Comparison of ENCODE assay signal across 8 cellular contexts in the genomic region with DNA sequence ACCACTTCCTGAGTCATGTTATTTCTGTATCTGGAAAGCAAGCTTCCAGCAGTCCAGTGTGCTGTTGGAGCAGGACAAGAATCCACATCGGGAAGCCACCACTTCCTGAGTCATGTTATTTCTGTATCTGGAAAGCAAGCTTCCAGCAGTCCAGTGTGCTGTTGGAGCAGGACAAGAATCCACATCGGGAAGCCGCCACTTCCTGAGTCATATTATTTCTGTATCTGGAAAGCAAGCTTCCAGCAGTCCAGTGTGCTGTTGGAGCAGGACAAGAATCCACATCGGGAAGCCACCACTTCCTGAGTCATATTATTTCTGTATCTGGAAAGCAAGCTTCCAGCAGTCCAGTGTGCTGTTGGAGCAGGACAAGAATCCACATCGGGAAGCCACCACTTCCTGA.
A peak's percentile ranks its signal among the peaks of the same experiment; 100 is the strongest.
DNase-seq lines count a peak whose midpoint lies in the region; ATAC-seq, FAIRE-seq and TF ChIP-seq lines count a peak whose summit lies in the region.
"Not testable (repeated sequence)": the region's sequence is repeated elsewhere in the genome, so short reads cannot be mapped to it uniquely, and the experiment has no call there.

No MANE protein-coding gene starts in this region.

- H3F3A ChIP-seq in GM23248 (ENCODE audit: insufficient read depth); PC-9 (ENCODE audit: insufficient read depth, low read depth): not testable (repeated sequence)

- not testable (repeated sequence) for H4K20me1 ChIP-seq in GM23248 (ENCODE audit: insufficient read depth); PC-9 (ENCODE audit: insufficient read depth); K562 (replicated peaks; ENCODE audit: control insufficient read depth, insufficient read depth, low read length); fibroblast of lung (ENCODE audit: control insufficient read depth, extremely low read depth, insufficient read depth, low read length); HepG2 (ENCODE audit: insufficient read depth, low read length)

- H3K4me1 ChIP-seq in GM23248 (ENCODE audit: insufficient read depth); PC-9 (replicated peaks; ENCODE audit: insufficient read depth); RWPE2 (ENCODE audit: insufficient read depth, poor library complexity, severe bottlenecking); K562 (replicated peaks in 1 of 2; ENCODE audit: control insufficient read depth in 2 of 2, insufficient read depth in 2 of 2, low read length in 2 of 2); fibroblast of lung (ENCODE audit: control insufficient read depth, extremely low read depth, insufficient read depth, low read length); left ventricle myocardium inferior; HepG2 (ENCODE audit: insufficient read depth, low read length): not testable (repeated sequence)

- intact Hi-C loops in PC-9 (cut with micrococcal nuclease; ENCODE audit: unreplicated experiment); K562 (cut with micrococcal nuclease); left ventricle myocardium inferior (cut with micrococcal nuclease); HepG2 (cut with micrococcal nuclease; ENCODE audit: unreplicated experiment): not testable (repeated sequence)

- H3K79me2 ChIP-seq in GM23248 (ENCODE audit: insufficient read depth); PC-9 (ENCODE audit: low read depth); K562 (ENCODE audit: control insufficient read depth, insufficient read depth, low read length); fibroblast of lung (ENCODE audit: control insufficient read depth, insufficient read depth, low read length); HepG2 (ENCODE audit: insufficient read depth, low read length): not testable (repeated sequence)

- CTCF ChIA-PET in PC-9 (lab: Charles Lee); K562 (lab: Yijun Ruan, JAX; ENCODE audit: low intra/inter-chr PET ratio); HepG2 (lab: Yijun Ruan, JAX; ENCODE audit: low intra/inter-chr PET ratio, low total read pairs): not testable (repeated sequence)

- TF ChIP-seq RAD21 in K562 (CRISPR knock-in tag; conservative IDR thresholded peaks at IDR 0.05 in 1 of 2, IDR thresholded peaks at IDR 0.05 in 1 of 2); HepG2 (CRISPR knock-in tag; IDR thresholded peaks at IDR 0.05): not testable (repeated sequence)

- not testable (repeated sequence) for ATAC-seq in RWPE2 (ENCODE audit: low read depth); K562; HepG2

- TF ChIP-seq EP300 in K562 (IDR thresholded peaks at IDR 0.05; ENCODE audit: low read length); HepG2 (IDR thresholded peaks at IDR 0.05; ENCODE audit: low read depth in 2 of 2, low read length in 2 of 2); HepG2 (CRISPR knock-in tag; IDR thresholded peaks at IDR 0.05; ENCODE audit: borderline replicate concordance): not testable (repeated sequence)

- H3K9me1 ChIP-seq in K562 (ENCODE audit: control insufficient read depth, insufficient read depth, low read length): not testable (repeated sequence)

- H3K4me3 ChIP-seq in GM23248; PC-9; RWPE2 (ENCODE audit: severe bottlenecking); K562; fibroblast of lung (replicated peaks in 1 of 4; ENCODE audit: control extremely low read depth in 1 of 4, insufficient read depth in 1 of 4, low read depth in 3 of 4, low read length in 4 of 4); HepG2 (replicated peaks in 1 of 3; ENCODE audit: insufficient read depth in 1 of 3, low read depth in 2 of 3, low read length in 3 of 3): not testable (repeated sequence)
- peak overlapping the region; percentile 7 for H3K4me3 ChIP-seq in left ventricle myocardium inferior

- not testable (repeated sequence) for TF ChIP-seq POLR2A in K562 (conservative IDR thresholded peaks at IDR 0.05); HepG2 (IDR thresholded peaks at IDR 0.05; ENCODE audit: insufficient read depth in 1 of 2, low read depth in 2 of 2, low read length in 2 of 2)

- not testable (repeated sequence) for DNase-seq in GM23248; PC-9; K562 (ENCODE audit: extremely low read depth in 1 of 4, low spot score in 3 of 4); fibroblast of lung (ENCODE audit: low read depth in 2 of 2); left ventricle myocardium inferior; HepG2 (ENCODE audit: low spot score); urothelium cell line (ENCODE audit: low spot score)
- DNase-seq in RWPE2 (ENCODE audit: low spot score): peak; percentile 78

- H3K9ac ChIP-seq in GM23248; K562 (ENCODE audit: insufficient read depth in 1 of 2, low read depth in 2 of 2, low read length in 2 of 2); fibroblast of lung (ENCODE audit: insufficient read depth, low read length); HepG2 (ENCODE audit: insufficient read depth, low read depth, low read length): not testable (repeated sequence)

- not testable (repeated sequence) for BruUV-seq in PC-9 (replicated peaks; lab: Mats Ljungman, UMichigan); K562 (replicated peaks; lab: Mats Ljungman, UMichigan); HepG2 (replicated peaks; lab: Mats Ljungman, UMichigan)

- POLR2A ChIA-PET in PC-9 (lab: Charles Lee; ENCODE audit: unreplicated experiment); K562 (lab: Yijun Ruan, JAX); HepG2 (lab: Yijun Ruan, JAX): not testable (repeated sequence)

- not testable (repeated sequence) for H3K9me3 ChIP-seq in GM23248 (ENCODE audit: low read depth); PC-9 (ENCODE audit: insufficient read depth, low read depth); RWPE2 (ENCODE audit: severe bottlenecking); K562 (replicated peaks; ENCODE audit: control insufficient read depth, insufficient read depth, low read depth, low read length); fibroblast of lung (ENCODE audit: control insufficient read depth, insufficient read depth, low read depth, low read length); left ventricle myocardium inferior (replicated peaks); HepG2 (ENCODE audit: low read length)

- in situ Hi-C loops in GM23248 (cut with MboI); K562 (cut with MboI); HepG2 (cut with HindIII; ENCODE audit: extremely low pct_ligation_motif_present, low pct_unique_long_range_greater_than_20kb): not testable (repeated sequence)

- WGBS in GM23248 (ENCODE audit: low coverage in 1 of 2, low lambda C conversion rate in 2 of 2, missing lambda C conversion rate in 2 of 2), 2 experiments: 0 to 2% methylated on average over 4 of the region's 5 CpGs
- WGBS in K562 (ENCODE audit: insufficient coverage, low coverage, missing lambda C conversion rate): 0% methylated on average over 3 of the region's 5 CpGs
- WGBS in HepG2 (ENCODE audit: low lambda C conversion rate): 80% methylated on average over 3 of the region's 5 CpGs

- not testable (repeated sequence) for FAIRE-seq in K562 (lab: Jason Lieb, UNC); HepG2 (lab: Jason Lieb, UNC)
- peak; percentile 58 for FAIRE-seq in urothelium cell line (lab: Jason Lieb, UNC)

- not testable (repeated sequence) for H3K36me3 ChIP-seq in GM23248 (ENCODE audit: low read depth); PC-9 (ENCODE audit: low read depth); RWPE2 (ENCODE audit: low read depth); K562 (ENCODE audit: control insufficient read depth, insufficient read depth, low read length); fibroblast of lung (ENCODE audit: control insufficient read depth, insufficient read depth, low read length); left ventricle myocardium inferior; HepG2 (replicated peaks in 1 of 2; ENCODE audit: control insufficient read depth in 1 of 2, insufficient read depth in 2 of 2, low read length in 2 of 2)

- not testable (repeated sequence) for H3K9me2 ChIP-seq in GM23248 (ENCODE audit: insufficient read depth); PC-9 (ENCODE audit: insufficient read depth)

- H2AFZ ChIP-seq in GM23248; PC-9; K562 (ENCODE audit: low read depth, low read length); fibroblast of lung (ENCODE audit: low read length); HepG2 (ENCODE audit: low read length): not testable (repeated sequence)

- TF ChIP-seq CTCF in PC-9 (conservative IDR thresholded peaks at IDR 0.05); RWPE2 (IDR thresholded peaks at IDR 0.05; ENCODE audit: poor library complexity, severe bottlenecking); K562 (IDR thresholded peaks at IDR 0.05 in 2 of 3, conservative IDR thresholded peaks at IDR 0.05 in 1 of 3; ENCODE audit: insufficient read depth in 2 of 3, low read depth in 1 of 3, low read length in 3 of 3); fibroblast of lung (conservative IDR thresholded peaks at IDR 0.05 in 1 of 2, IDR thresholded peaks at IDR 0.05 in 1 of 2; ENCODE audit: low read depth in 1 of 2, low read length in 2 of 2); left ventricle myocardium inferior (IDR thresholded peaks at IDR 0.05; ENCODE audit: borderline replicate concordance); HepG2 (CRISPR knock-in tag; IDR thresholded peaks at IDR 0.05): not testable (repeated sequence)

- H3K4me2 ChIP-seq in GM23248 (ENCODE audit: unreplicated experiment): peak overlapping the region; percentile 5
- peak overlapping the region; percentile 50; the same call in 1 of the 2 replicates for H3K4me2 ChIP-seq in PC-9
- H3K4me2 ChIP-seq in K562 (ENCODE audit: insufficient read depth, low read length); HepG2 (ENCODE audit: low read depth, low read length): not testable (repeated sequence)
- peak overlapping the region; percentile 35 for H3K4me2 ChIP-seq in fibroblast of lung (ENCODE audit: extremely low read depth, insufficient read depth, low read length)

- H3K27ac ChIP-seq in GM23248; PC-9; RWPE2 (ENCODE audit: poor library complexity, severe bottlenecking); K562 (ENCODE audit: extremely low read depth, low read depth, low read length); fibroblast of lung (ENCODE audit: insufficient read depth, low read length); HepG2 (ENCODE audit: extremely low read length, insufficient read depth, low read length): not testable (repeated sequence)
- H3K27ac ChIP-seq in left ventricle myocardium inferior (replicated peaks): peak overlapping the region; percentile 51

- peaks cover 11% of the 10 kb centered on the region for H3K27me3 ChIP-seq in GM23248 (replicated peaks; ENCODE audit: insufficient read depth)
- not testable (repeated sequence) for H3K27me3 ChIP-seq in PC-9 (ENCODE audit: insufficient read depth, low read depth); RWPE2 (ENCODE audit: insufficient read depth, poor library complexity, severe bottlenecking); fibroblast of lung (ENCODE audit: control insufficient read depth, insufficient read depth, low read length); HepG2 (ENCODE audit: control insufficient read depth in 1 of 2, insufficient read depth in 2 of 2, low read length in 2 of 2)
- peaks cover 45 to 57% of the 10 kb centered on the region in 2 experiments; a peak in 4 of 5 replicates for H3K27me3 ChIP-seq in K562 (ENCODE audit: control insufficient read depth in 2 of 2, insufficient read depth in 2 of 2, low read length in 2 of 2)
- peaks cover 33% of the 10 kb centered on the region for H3K27me3 ChIP-seq in left ventricle myocardium inferior (ENCODE audit: low read depth)
